9 cellular contexts compared by ENCODE assay signal in genomic region chr3:43390255-43390588, GRCh38.
DNase-seq lines count a peak whose midpoint lies in the region; ATAC-seq and TF ChIP-seq lines count a peak whose summit lies in the region.
"Had no signal": no experiment of that assay in that cellular context is flagged by ENCODE, and none has a peak within 500 bp of the region (broad histone marks: within the 10 kb centered on the region; RNA-seq: fewer than 3 reads in every experiment).

No MANE protein-coding gene starts in this region.

- in situ Hi-C loops in brain microvascular endothelial cell (cut with HindIII; ENCODE audit: low pct_ligation_motif_present, low sequenced_read_pairs), result no loop called here

- no peaks in the 10 kb centered on the region for H3K27me3 Mint-ChIP-seq in activated T-cell treated with anti-CD3 and anti-CD28 coated beads, Interleukin-2, amount 50 U/mL, for 4 hours (ENCODE audit: low read depth)

- H3K36me3 Mint-ChIP-seq in activated T-cell treated with anti-CD3 and anti-CD28 coated beads, Interleukin-2, amount 50 U/mL, for 4 hours (ENCODE audit: insufficient read depth), result no peaks in the 10 kb centered on the region

- intact Hi-C loops in right lobe of liver (cut with DNase I), result no loop called here

- TF ChIP-seq CTCF in brain microvascular endothelial cell (IDR thresholded peaks at IDR 0.05; ENCODE audit: low read depth, low read length, missing control alignments) (no peak), right lobe of liver (IDR thresholded peaks at IDR 0.05) (no peak)

- no peak for DNase-seq in activated T-cell treated with anti-CD3 and anti-CD28 coated beads, Interleukin-2, amount 50 U/mL, for 4 hours
- no peak for DNase-seq in activated T-cell treated with anti-CD3 and anti-CD28 coated beads for 4 hours
- no peak for DNase-seq in brain microvascular endothelial cell
- DNase-seq in right lobe of liver, result no peak
- no peak for DNase-seq in NCI-H69 (lab: John Stamatoyannopoulos, UW)
- DNase-seq in cerebellar nuclear complex (lab: John Stamatoyannopoulos, UW), result no peak
- DNase-seq: PC-9 had no signal

- no peak for TF ChIP-seq POLR2A in right lobe of liver (IDR thresholded peaks at IDR 0.05)

- H3K9me3 ChIP-seq in right lobe of liver, result no peaks in the 10 kb centered on the region

- H3K9me3 Mint-ChIP-seq in activated T-cell treated with anti-CD3 and anti-CD28 coated beads, Interleukin-2, amount 50 U/mL, for 4 hours, result peaks cover 7% of the 10 kb centered on the region

- peak overlapping the region; percentile 77 for H3K27ac ChIP-seq in brain microvascular endothelial cell
- peak overlapping the region; percentile 52 to 78 (median 67) for H3K27ac ChIP-seq in right lobe of liver
- peak overlapping the region; percentile 55 for H3K27ac ChIP-seq in temporal lobe (ENCODE audit: low read depth, low read length)
- H3K27ac ChIP-seq: PC-9 had no signal

- no peak overlapping the region for H3K4me3 ChIP-seq in brain microvascular endothelial cell (ENCODE audit: low read depth, low read length)
- no peak overlapping the region for H3K4me3 ChIP-seq in right lobe of liver
- H3K4me3 ChIP-seq: PC-9 had no signal

- peaks cover 74% of the 10 kb centered on the region for H3K4me1 Mint-ChIP-seq in activated T-cell treated with anti-CD3 and anti-CD28 coated beads, Interleukin-2, amount 50 U/mL, for 4 hours (ENCODE audit: low read depth)

- ATAC-seq in activated T-cell treated with anti-CD3 and anti-CD28 coated beads, Interleukin-2, amount 50 U/mL, for 4 hours, result peak in 1 of 2 donors; percentile 3
- ATAC-seq in right lobe of liver (peak; percentile 7 to 44 (median 30)), GM19328 (IDR thresholded peaks at IDR 0.05; ENCODE audit: unreplicated experiment) (no peak)

- H3K36me3 ChIP-seq in brain microvascular endothelial cell (replicated peaks), result no peaks in the 10 kb centered on the region
- no peaks in the 10 kb centered on the region for H3K36me3 ChIP-seq in right lobe of liver

- H3K4me1 ChIP-seq in right lobe of liver, result peaks cover 0 to 26% (median 11%) of the 10 kb centered on the region in 4 donors

- no peaks in the 10 kb centered on the region for H3K27me3 ChIP-seq in brain microvascular endothelial cell (replicated peaks)
- H3K27me3 ChIP-seq in right lobe of liver, result no peaks in the 10 kb centered on the region

- peak overlapping the region; percentile 29 for H3K4me3 Mint-ChIP-seq in activated T-cell treated with anti-CD3 and anti-CD28 coated beads, Interleukin-2, amount 50 U/mL, for 4 hours

- WGBS in right lobe of liver (ENCODE audit: insufficient coverage, low coverage, low lambda C conversion rate, missing lambda C conversion rate), result no CpG with 5 or more reads among the region's 1 CpG
